Comparison of ENCODE assay signal across 9 cellular contexts in the genomic region with DNA sequence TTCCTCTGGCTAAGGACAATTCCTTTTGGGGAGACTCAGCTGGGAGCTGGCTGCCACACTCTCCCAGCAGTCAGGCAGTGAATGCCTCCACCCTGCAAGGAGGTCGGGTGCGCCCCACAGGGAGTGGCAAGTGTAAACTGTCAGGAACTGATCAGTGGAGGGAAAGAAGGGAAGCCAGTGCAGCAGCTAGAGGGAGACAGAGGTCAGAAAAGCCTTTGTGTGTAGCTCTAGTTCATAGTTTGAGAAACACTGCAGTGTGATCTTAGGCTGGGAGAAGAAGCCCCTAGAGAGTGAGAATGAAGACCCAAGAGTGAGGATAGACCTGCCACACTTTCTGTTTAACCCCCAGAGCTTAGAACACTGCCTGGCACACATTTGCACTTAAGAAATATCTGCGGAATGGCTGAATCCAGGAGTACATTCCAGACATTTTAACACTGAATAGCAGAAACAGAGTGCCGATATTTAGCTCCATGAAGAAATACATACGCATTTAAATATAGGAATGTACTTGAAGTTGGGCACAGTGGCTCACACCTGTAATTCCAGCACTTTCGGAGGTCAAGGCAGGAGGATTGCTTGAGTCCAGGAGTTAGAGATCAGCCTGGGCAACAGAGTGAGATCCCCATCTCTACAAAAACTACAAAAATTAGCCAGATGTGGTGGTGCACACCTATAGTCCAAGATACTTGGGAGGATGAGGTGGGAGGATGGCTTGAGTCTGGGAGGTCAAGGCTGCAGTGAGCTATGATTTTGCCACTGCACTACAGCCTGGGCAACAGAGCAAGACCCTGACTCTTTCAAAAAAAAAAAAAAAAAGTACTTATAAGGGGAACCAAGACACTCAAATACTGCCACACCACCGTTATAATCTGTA. TPM values are rescaled to one million over a fixed set of nuclear protein-coding genes. Genes with fewer than 3 reads are reported as not detected.
DNase-seq lines count a peak whose midpoint lies in the region; TF ChIP-seq lines count a peak whose summit lies in the region.
"Had no signal": no experiment of that assay in that cellular context is flagged by ENCODE, and none has a peak within 500 bp of the region (broad histone marks: within the 10 kb centered on the region; RNA-seq: fewer than 3 reads in every experiment).

No MANE protein-coding gene starts in this region.

- H3K27me3 Mint-ChIP-seq in activated naive CD4-positive, alpha-beta T cell treated with anti-CD3 and anti-CD28 coated beads, Interleukin-2, amount 10 ng/mL, durations not matched to agents 7 days and 5 days, result no peaks in the 10 kb centered on the region
- H3K27me3 Mint-ChIP-seq in nephron (ENCODE audit: low read depth), result no peaks in the 10 kb centered on the region
- H3K27me3 Mint-ChIP-seq: activated naive CD4-positive, alpha-beta T cell treated with anti-CD3 and anti-CD28 coated beads, Interleukin-2, amount 50 U/mL, for 24 hours had no signal

- peaks cover 3 to 4% of the 10 kb centered on the region in 2 donors for H3K4me1 ChIP-seq in ascending aorta

- peaks cover 0 to 4% of the 10 kb centered on the region in 2 donors for H3K36me3 ChIP-seq in ascending aorta

- H3K4me3 ChIP-seq in ascending aorta, result no peak overlapping the region

- peak in 2 of 3 experiments; percentile 31 to 43 for TF ChIP-seq CTCF in nephron (IDR thresholded peaks at IDR 0.05; ENCODE audit: unreplicated experiment in 3 of 3)
- peak in 1 of 3 experiments; percentile 47 for TF ChIP-seq CTCF in ascending aorta (IDR thresholded peaks at IDR 0.05)

- H3K4me1 Mint-ChIP-seq in activated naive CD4-positive, alpha-beta T cell treated with anti-CD3 and anti-CD28 coated beads, Interleukin-2, amount 10 ng/mL, durations not matched to agents 7 days and 5 days, result no peaks in the 10 kb centered on the region
- no peaks in the 10 kb centered on the region for H3K4me1 Mint-ChIP-seq in nephron
- H3K4me1 Mint-ChIP-seq: activated naive CD4-positive, alpha-beta T cell treated with anti-CD3 and anti-CD28 coated beads, Interleukin-2, amount 50 U/mL, for 24 hours had no signal

- H3K27ac Mint-ChIP-seq in activated naive CD4-positive, alpha-beta T cell treated with anti-CD3 and anti-CD28 coated beads, Interleukin-2, amount 10 ng/mL, durations not matched to agents 7 days and 5 days, result no peak overlapping the region
- no peak overlapping the region for H3K27ac Mint-ChIP-seq in nephron
- H3K27ac Mint-ChIP-seq: activated naive CD4-positive, alpha-beta T cell treated with anti-CD3 and anti-CD28 coated beads, Interleukin-2, amount 50 U/mL, for 24 hours had no signal

- no peaks in the 10 kb centered on the region for H3K36me3 Mint-ChIP-seq in activated naive CD4-positive, alpha-beta T cell treated with anti-CD3 and anti-CD28 coated beads, Interleukin-2, amount 10 ng/mL, durations not matched to agents 7 days and 5 days
- no peaks in the 10 kb centered on the region for H3K36me3 Mint-ChIP-seq in nephron (ENCODE audit: low read depth)

- DNase-seq in activated naive CD4-positive, alpha-beta T cell treated with anti-CD3 and anti-CD28 coated beads, Interleukin-2, amount 10 ng/mL, durations not matched to agents 7 days and 5 days, result peak; percentile 28
- no peak for DNase-seq in activated naive CD4-positive, alpha-beta T cell (lab: John Stamatoyannopoulos, UW)
- DNase-seq in NCI-H524 (lab: John Stamatoyannopoulos, UW) (peak; percentile 29 to 76), dermis blood vessel endothelial cell (peak; percentile 59), SHP77 treated with DMSO at 0.1 percent for 48 hours (lab: John Stamatoyannopoulos, UW) (no peak), ascending aorta (ENCODE audit: low spot score in 2 of 2) (no peak)
- no peak for DNase-seq in activated CD4-positive, CD25-positive, alpha-beta regulatory T cell treated with anti-CD3 and anti-CD28 coated beads, Interleukin-2, amount 50 U/mL, for 72 hours

- H3K9me3 Mint-ChIP-seq in activated naive CD4-positive, alpha-beta T cell treated with anti-CD3 and anti-CD28 coated beads, Interleukin-2, amount 10 ng/mL, durations not matched to agents 7 days and 5 days, result no peaks in the 10 kb centered on the region
- H3K9me3 Mint-ChIP-seq in nephron, result no peaks in the 10 kb centered on the region
- H3K9me3 Mint-ChIP-seq: activated naive CD4-positive, alpha-beta T cell treated with anti-CD3 and anti-CD28 coated beads, Interleukin-2, amount 50 U/mL, for 24 hours had no signal

- no peak overlapping the region for H3K4me3 Mint-ChIP-seq in activated naive CD4-positive, alpha-beta T cell treated with anti-CD3 and anti-CD28 coated beads, Interleukin-2, amount 10 ng/mL, durations not matched to agents 7 days and 5 days
- no peak overlapping the region for H3K4me3 Mint-ChIP-seq in nephron
- H3K4me3 Mint-ChIP-seq: activated naive CD4-positive, alpha-beta T cell treated with anti-CD3 and anti-CD28 coated beads, Interleukin-2, amount 50 U/mL, for 24 hours had no signal

- CTCF ChIA-PET in activated naive CD4-positive, alpha-beta T cell treated with anti-CD3 and anti-CD28 coated beads, Interleukin-2, amount 10 ng/mL, durations not matched to agents 7 days and 5 days (lab: Charles Lee), result interaction anchor here (0.7 to 1.8 kb wide), 4 partner anchors 9 to 274 kb away, joined by 3 to 6 read pairs (median 4); no protein-coding TSS in a partner anchor

- intact Hi-C loops in ascending aorta (cut with DNase I), result no loop called here

- H3K27ac ChIP-seq in ascending aorta, result no peak overlapping the region

- no peaks in the 10 kb centered on the region for H3K9me3 ChIP-seq in ascending aorta

- H3K27me3 ChIP-seq in ascending aorta, result no peaks in the 10 kb centered on the region

RNA-seq across cellular contexts. Expression of a gene that starts 11.1 kb away (rescaled TPM):
- total RNA-seq in dermis blood vessel endothelial cell, result 0.05 and 0.17 TPM in 2 replicates
- not detected for total RNA-seq in ascending aorta

Comparison
In these comparisons a context has a peak if more than half of its experiments do, and no peak if none do; other contexts are left out.
1. DNase-seq: peak in activated naive CD4-positive, alpha-beta T cell treated with anti-CD3 and anti-CD28 coated beads, Interleukin-2, amount 10 ng/mL, durations not matched to agents 7 days and 5 days (single experiment), NCI-H524 (2 of 2) and dermis blood vessel endothelial cell (single experiment); none in activated naive CD4-positive, alpha-beta T cell (0 of 4), SHP77 treated with DMSO at 0.1 percent for 48 hours (single experiment), ascending aorta (0 of 2) and activated CD4-positive, CD25-positive, alpha-beta regulatory T cell treated with anti-CD3 and anti-CD28 coated beads, Interleukin-2, amount 50 U/mL, for 72 hours (single experiment).